In genomic region chr9:131000526-131000925, GRCh38 we compare ENCODE assay signal across 3 cellular contexts. TPM values are rescaled to one million over a fixed set of nuclear protein-coding genes. Genes with fewer than 3 reads are reported as not detected.
"Had no signal": no experiment of that assay in that cellular context is flagged by ENCODE, and none has a peak within 500 bp of the region (broad histone marks: within the 10 kb centered on the region; RNA-seq: fewer than 3 reads in every experiment).

No MANE protein-coding gene starts in this region.

RNA-seq across cellular contexts. Expression of gene LAMC3, which starts 8.4 kb away (rescaled TPM):
- total RNA-seq: natural killer cell; natural killer cell treated with Interleukin-12 subunit alpha and Interleukin-12 subunit beta and Interleukin-15 and Interleukin-18, amount 100 ng/mL, for 72 hours; pulmonary artery endothelial cell had no signal
